In genomic region chr19:29841209-29841558, GRCh38 we compare ENCODE assay signal across 1 cellular context.
A peak's percentile ranks its signal among the peaks of the same experiment; 100 is the strongest.
TF ChIP-seq lines count a peak whose summit lies in the region.

No MANE protein-coding gene starts in this region.

TF ChIP-seq in HepG2, 621 proteins besides CTCF, POLR2A, EP300 and RAD21 (continued from another document and continues in another):
- TF ChIP-seq ATF6 (CRISPR knock-in tag; conservative IDR thresholded peaks at IDR 0.05) (no peak), JDP2 (CRISPR knock-in tag; IDR thresholded peaks at IDR 0.05; ENCODE audit: borderline replicate concordance) (no peak), ZNF329 (CRISPR knock-in tag; IDR thresholded peaks at IDR 0.05; ENCODE audit: low read depth) (no peak), REL (CRISPR knock-in tag; conservative IDR thresholded peaks at IDR 0.05) (no peak), HOMEZ (CRISPR knock-in tag; IDR thresholded peaks at IDR 0.05; ENCODE audit: low read depth) (0 out of 2 replicates have a peak, but pooled peaks have one; percentile 23), RNF2 (conservative IDR thresholded peaks at IDR 0.05; ENCODE audit: low read depth) (peak; percentile 41; the same call in 1 of the 2 replicates), BORCS8-MEF2B (CRISPR knock-in tag; IDR thresholded peaks at IDR 0.05) (no peak), TOE1 (CRISPR knock-in tag; IDR thresholded peaks at IDR 0.05) (no peak), ZNF75D (CRISPR knock-in tag; IDR thresholded peaks at IDR 0.05; ENCODE audit: borderline replicate concordance) (no peak), ZNF776 (CRISPR knock-in tag; IDR thresholded peaks at IDR 0.05) (no peak), HDAC2 (CRISPR knock-in tag; IDR thresholded peaks at IDR 0.05) (0 out of 2 replicates have a peak, but pooled peaks have one; percentile 24), PHF20 (CRISPR knock-in tag; IDR thresholded peaks at IDR 0.05) (0 out of 2 replicates have a peak, but pooled peaks have one; percentile 11), ZNF644 (CRISPR knock-in tag; IDR thresholded peaks at IDR 0.05; ENCODE audit: low read depth) (no peak), SRSF4 (IDR thresholded peaks at IDR 0.05; ENCODE audit: low read depth, low read length, poor library complexity, severe bottlenecking) (no peak), ZNF570 (CRISPR knock-in tag; IDR thresholded peaks at IDR 0.05; ENCODE audit: borderline replicate concordance) (no peak), ZSCAN21 (CRISPR knock-in tag; IDR thresholded peaks at IDR 0.05; ENCODE audit: borderline replicate concordance) (no peak), SRF (IDR thresholded peaks at IDR 0.05; ENCODE audit: low read depth, low read length) (no peak), RXRA (CRISPR knock-in tag; IDR thresholded peaks at IDR 0.05) (peak; percentile 28; the same call in 1 of the 2 replicates), MTERF4 (CRISPR knock-in tag; IDR thresholded peaks at IDR 0.05) (no peak), ZBTB3 (CRISPR knock-in tag; IDR thresholded peaks at IDR 0.05; ENCODE audit: borderline replicate concordance, low read depth) (no peak), CAMTA2 (CRISPR knock-in tag; IDR thresholded peaks at IDR 0.05; ENCODE audit: borderline replicate concordance) (no peak), POGK (CRISPR knock-in tag; conservative IDR thresholded peaks at IDR 0.05) (peak; percentile 47; the same call in 1 of the 2 replicates), NCOA5 (CRISPR knock-in tag; IDR thresholded peaks at IDR 0.05) (no peak), ZBTB26 (CRISPR knock-in tag; IDR thresholded peaks at IDR 0.05; ENCODE audit: borderline replicate concordance) (no peak; the same call in 1 of the 2 replicates), FOSL2 (CRISPR knock-in tag; IDR thresholded peaks at IDR 0.05) (peak; percentile 94), TBP (CRISPR knock-in tag; IDR thresholded peaks at IDR 0.05) (no peak), ZNF770 (CRISPR knock-in tag; IDR thresholded peaks at IDR 0.05) (peak; percentile 62), ELF3 (CRISPR knock-in tag; IDR thresholded peaks at IDR 0.05) (peak; percentile 18; the same call in 1 of the 2 replicates), NR2F2 (IDR thresholded peaks at IDR 0.05; ENCODE audit: borderline replicate concordance, low read depth) (no peak), ZNF576 (CRISPR knock-in tag; IDR thresholded peaks at IDR 0.05) (no peak), BCL3 (CRISPR knock-in tag; IDR thresholded peaks at IDR 0.05) (peak; percentile 78; the same call in 1 of the 2 replicates), BHLHE40 (IDR thresholded peaks at IDR 0.05; ENCODE audit: low read length) (no peak), NRL (CRISPR knock-in tag; IDR thresholded peaks at IDR 0.05; ENCODE audit: borderline replicate concordance) (0 out of 2 replicates have a peak, but pooled peaks have one; percentile 62), NR1H2 (CRISPR knock-in tag; IDR thresholded peaks at IDR 0.05; ENCODE audit: borderline replicate concordance, low read depth) (no peak), TAF1 (CRISPR knock-in tag; IDR thresholded peaks at IDR 0.05) (no peak), MBNL3 (CRISPR knock-in tag; conservative IDR thresholded peaks at IDR 0.05) (no peak), ZBTB7B (CRISPR knock-in tag; IDR thresholded peaks at IDR 0.05) (0 out of 2 replicates have a peak, but pooled peaks have one; percentile 13), YEATS4 (CRISPR knock-in tag; IDR thresholded peaks at IDR 0.05; ENCODE audit: borderline replicate concordance) (no peak), NFRKB (IDR thresholded peaks at IDR 0.05) (no peak), ZNF580 (CRISPR knock-in tag; IDR thresholded peaks at IDR 0.05; ENCODE audit: borderline replicate concordance, low read depth) (0 out of 2 replicates have a peak, but pooled peaks have one; percentile 33), IRF2 (CRISPR knock-in tag; IDR thresholded peaks at IDR 0.05) (no peak), FOSL1 (CRISPR knock-in tag; IDR thresholded peaks at IDR 0.05; ENCODE audit: borderline replicate concordance) (0 out of 2 replicates have a peak, but pooled peaks have one; percentile 45), SRY (CRISPR knock-in tag; IDR thresholded peaks at IDR 0.05) (no peak), ZMAT3 (CRISPR knock-in tag; conservative IDR thresholded peaks at IDR 0.05) (no peak), JUNB (CRISPR knock-in tag; IDR thresholded peaks at IDR 0.05; ENCODE audit: borderline replicate concordance) (no peak), SCMH1 (CRISPR knock-in tag; IDR thresholded peaks at IDR 0.05; ENCODE audit: borderline replicate concordance) (no peak), ZNF768 (CRISPR knock-in tag; IDR thresholded peaks at IDR 0.05) (peak; percentile 69), HES4 (CRISPR knock-in tag; IDR thresholded peaks at IDR 0.05; ENCODE audit: borderline replicate concordance) (no peak), ZNF143 (CRISPR knock-in tag; IDR thresholded peaks at IDR 0.05) (no peak), JUND (CRISPR knock-in tag; IDR thresholded peaks at IDR 0.05) (peak; percentile 64; the same call in 1 of the 2 replicates), TEAD3 (CRISPR knock-in tag; optimal IDR thresholded peaks at IDR 0.05; ENCODE audit: borderline replicate concordance) (peak; percentile 86), HMG20A (CRISPR knock-in tag; IDR thresholded peaks at IDR 0.05; ENCODE audit: borderline replicate concordance) (no peak), THAP8 (CRISPR knock-in tag; IDR thresholded peaks at IDR 0.05; ENCODE audit: borderline replicate concordance) (no peak), ZBTB49 (CRISPR knock-in tag; IDR thresholded peaks at IDR 0.05; ENCODE audit: borderline replicate concordance) (no peak)
